1 cellular context compared by ENCODE assay signal in the genomic region with DNA sequence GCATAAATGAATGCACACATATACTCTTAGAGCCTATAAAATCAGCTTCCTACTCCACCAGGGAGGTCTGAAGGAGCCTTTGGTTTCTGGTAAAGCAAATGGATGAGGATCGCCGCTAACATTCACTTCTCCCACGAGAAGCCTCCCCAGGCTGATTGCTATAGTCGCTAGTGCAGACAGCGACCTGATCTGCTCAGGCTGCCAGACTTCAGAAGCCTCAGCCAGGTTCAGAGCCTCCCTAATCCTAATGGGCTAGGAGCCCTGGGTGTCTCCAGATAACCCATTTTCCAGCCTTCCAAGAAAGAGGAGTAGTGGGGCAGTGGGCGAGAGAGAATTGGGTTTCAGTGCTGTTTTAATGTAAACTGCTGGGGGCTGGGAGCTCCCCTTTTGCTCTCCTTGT.
TF ChIP-seq lines count a peak whose summit lies in the region.

No MANE protein-coding gene starts in this region.

TF ChIP-seq in GM23338, 12 proteins besides CTCF, POLR2A, EP300 and RAD21 (continued from another document):
- TF ChIP-seq, protein P1, sequence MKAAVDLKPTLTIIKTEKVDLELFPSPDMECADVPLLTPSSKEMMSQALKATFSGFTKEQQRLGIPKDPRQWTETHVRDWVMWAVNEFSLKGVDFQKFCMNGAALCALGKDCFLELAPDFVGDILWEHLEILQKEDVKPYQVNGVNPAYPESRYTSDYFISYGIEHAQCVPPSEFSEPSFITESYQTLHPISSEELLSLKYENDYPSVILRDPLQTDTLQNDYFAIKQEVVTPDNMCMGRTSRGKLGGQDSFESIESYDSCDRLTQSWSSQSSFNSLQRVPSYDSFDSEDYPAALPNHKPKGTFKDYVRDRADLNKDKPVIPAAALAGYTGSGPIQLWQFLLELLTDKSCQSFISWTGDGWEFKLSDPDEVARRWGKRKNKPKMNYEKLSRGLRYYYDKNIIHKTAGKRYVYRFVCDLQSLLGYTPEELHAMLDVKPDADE (IDR thresholded peaks at IDR 0.05), result no peak
- TF ChIP-seq STAT1 (IDR thresholded peaks at IDR 0.05; ENCODE audit: unreplicated experiment), result no peak
- no peak for TF ChIP-seq ZNF331 (CRISPR knock-in tag; IDR thresholded peaks at IDR 0.05; ENCODE audit: low read depth)
